ENCODE assay signal across 27 cellular contexts in genomic region chr2:3652896-3653625, GRCh38. TPM values are rescaled to one million over a fixed set of nuclear protein-coding genes. Genes with fewer than 3 reads are reported as not detected.
DNase-seq lines count a peak whose midpoint lies in the region; ATAC-seq and TF ChIP-seq lines count a peak whose summit lies in the region.
"Had no signal": no experiment of that assay in that cellular context is flagged by ENCODE, and none has a peak within 500 bp of the region (broad histone marks: within the 10 kb centered on the region; RNA-seq: fewer than 3 reads in every experiment).

No MANE protein-coding gene starts in this region.

- no TSS peak for BruUV-seq in IMR-90 (replicated peaks; lab: Mats Ljungman, UMichigan)

- in situ Hi-C loops in IMR-90 (cut with MboI; ENCODE audit: low sequenced_read_pairs), result loop anchor here (25.0 kb wide), 1 partner anchor 1791 kb away; no protein-coding TSS in a partner anchor

- H3K4me1 Mint-ChIP-seq in activated B cell treated with CpG ODN at 0.5 μM for 24 hours, result peaks cover 18% of the 10 kb centered on the region

- H3K27ac ChIP-seq in BLaER1 (peak overlapping the region; percentile 33; the same call in 1 of the 2 replicates), IMR-90 (ENCODE audit: insufficient read depth, low read length) (no peak overlapping the region), neuronal stem cell (replicated peaks; ENCODE audit: low read length) (no peak overlapping the region)
- H3K27ac ChIP-seq: HL-60, RWPE1 had no signal

- H2BK20ac ChIP-seq in IMR-90 (ENCODE audit: low read depth, low read length), result no peak overlapping the region

- H2AK5ac ChIP-seq in IMR-90 (ENCODE audit: low read depth, low read length), result peak overlapping the region; percentile 28; the same call in 1 of the 2 replicates
- H2AK5ac ChIP-seq in neuronal stem cell (ENCODE audit: low read depth, low read length), result peak overlapping the region; percentile 66

- H3K4ac ChIP-seq in IMR-90 (ENCODE audit: low read depth, low read length) (no peak overlapping the region), neuronal stem cell (ENCODE audit: low read length) (peak overlapping the region; percentile 27)

- H2BK5ac ChIP-seq in IMR-90 (ENCODE audit: low read depth, low read length, poor library complexity, severe bottlenecking) (no peak overlapping the region), neuronal stem cell (ENCODE audit: low read length) (no peak overlapping the region)

- CTCF ChIA-PET in IMR-90 (lab: Yijun Ruan, JAX) (interaction anchor here (1.4 kb wide), 1 partner anchor 24 kb away, joined by 3 read pairs; no protein-coding TSS in a partner anchor), activated B cell treated with CpG ODN at 0.5 μM for 24 hours (lab: Charles Lee) (interaction anchor here (0.7 to 6.1 kb wide), 2 partner anchors 228 to 1766 kb away, joined by 3 to 52 read pairs; no protein-coding TSS in a partner anchor)

- no peak overlapping the region for H3K18ac ChIP-seq in IMR-90 (ENCODE audit: low read depth, low read length)
- peak overlapping the region; percentile 89 for H3K18ac ChIP-seq in neuronal stem cell (ENCODE audit: low read length)

- H4K5ac ChIP-seq in IMR-90 (ENCODE audit: low read depth, low read length), result no peak overlapping the region

- no peak for TF ChIP-seq POLR2A in IMR-90 (IDR thresholded peaks at IDR 0.05; ENCODE audit: low read depth, low read length)

- H3K27ac Mint-ChIP-seq in activated B cell treated with CpG ODN at 0.5 μM for 24 hours, result no peak overlapping the region

- H3K4me2 ChIP-seq in BLaER1 (peak overlapping the region; percentile 92), IMR-90 (ENCODE audit: low read depth, low read length) (no peak overlapping the region), neuronal stem cell (ENCODE audit: insufficient read depth, low read length, poor library complexity, severe bottlenecking) (no peak overlapping the region)

- H2BK120ac ChIP-seq in IMR-90 (ENCODE audit: low read depth, low read length) (no peak overlapping the region), neuronal stem cell (ENCODE audit: low read depth, low read length) (peak overlapping the region; percentile 63)

- intact Hi-C loops in IMR-90 (cut with micrococcal nuclease) (loop anchor here (5.0 kb wide), 1 partner anchor 186 kb away; no protein-coding TSS in a partner anchor), activated B cell treated with CpG ODN at 0.5 μM for 24 hours (cut with micrococcal nuclease) (loop anchor here (5.0 kb wide), 1 partner anchor 396 kb away; no protein-coding TSS in a partner anchor)

- no peaks in the 10 kb centered on the region for H3K9me3 ChIP-seq in BLaER1
- H3K9me3 ChIP-seq in IMR-90 (ENCODE audit: control insufficient read depth, insufficient read depth, low read length), result peaks cover 3% of the 10 kb centered on the region; the same call in 1 of the 2 replicates
- peaks cover 0 to 17% of the 10 kb centered on the region in 2 donors for H3K9me3 ChIP-seq in neuronal stem cell (replicated peaks in 1 of 2; ENCODE audit: control insufficient read depth in 2 of 2, insufficient read depth in 1 of 2, low read depth in 1 of 2, low read length in 2 of 2)

- peaks cover 3% of the 10 kb centered on the region for H3K27me3 Mint-ChIP-seq in activated B cell treated with CpG ODN at 0.5 μM for 24 hours

- H2AK9ac ChIP-seq in IMR-90 (replicated peaks; ENCODE audit: low read depth, low read length, poor library complexity), result no peak overlapping the region

- no peaks in the 10 kb centered on the region for H3K27me3 ChIP-seq in BLaER1
- H3K27me3 ChIP-seq in IMR-90 (ENCODE audit: control insufficient read depth, insufficient read depth, low read length), result no peaks in the 10 kb centered on the region; the same call in 1 of the 2 replicates
- H3K27me3 ChIP-seq in neuronal stem cell (ENCODE audit: control insufficient read depth in 3 of 3, insufficient read depth in 3 of 3, low read depth in 1 of 3, low read length in 3 of 3), result peaks cover 0 to 1% (median 0%) of the 10 kb centered on the region in 3 experiments

- WGBS in IMR-90 (ENCODE audit: extremely low coverage in 2 of 2, insufficient read length in 1 of 2), 2 experiments, result 98% methylated on average over 8 of the region's 9 CpGs; no CpG with 5 or more reads in 1 of the 2 experiments
- no CpG with 5 or more reads among the region's 9 CpGs for WGBS in neuronal stem cell (ENCODE audit: extremely low coverage in 2 of 2, insufficient read length in 2 of 2, insufficient replicate concordance in 1 of 2), 2 donors

- no peak for TF ChIP-seq RAD21 in IMR-90 (IDR thresholded peaks at IDR 0.05; ENCODE audit: low read length)

- H3K14ac ChIP-seq in IMR-90 (replicated peaks; ENCODE audit: low read depth, low read length) (no peak overlapping the region), neuronal stem cell (ENCODE audit: low read length) (no peak overlapping the region)

- DNase-seq in IMR-90 (no peak), activated B cell treated with CpG ODN at 0.5 μM for 24 hours (no peak), neuronal stem cell (ENCODE audit: low spot score) (no peak), kidney tubule cell (ENCODE audit: low spot score) (no peak)
- no peak for DNase-seq in stimulated activated CD4-positive, alpha-beta T cell treated with anti-CD3 and anti-CD28 coated beads, Interleukin-4, amount 100 ng/mL, for 4 hours
- DNase-seq: C1 segment of cervical spinal cord; CD4-positive, alpha-beta memory T cell; COR-L47; EL; GDM1; Kasumi-1; NCI-H1092 treated with DMSO at 0.1 percent for 48 hours; NCI-H1436 treated with DMSO at 0.1 percent for 48 hours; NCI-H187 treated with DMSO at 0.1 percent for 48 hours; NCI-H2107; NCI-H446; NCI-H524 treated with DMSO at 0.1 percent for 48 hours; NCI-H82; NK-92 treated with Interleukin-12 subunit alpha and Interleukin-12 subunit beta, amount 100 ng/mL, for 24 hours; SHP77 treated with DMSO at 0.1 percent for 48 hours had no signal

- dilution Hi-C loops in IMR-90 (cut with HindIII; ENCODE audit: low sequenced_read_pairs, unreplicated experiment), result no loop called here

- H3K79me1 ChIP-seq in IMR-90 (ENCODE audit: low read depth in 1 of 2, low read length in 2 of 2) (no peaks in the 10 kb centered on the region), neuronal stem cell (ENCODE audit: low read depth, low read length) (no peaks in the 10 kb centered on the region)

- H4K91ac ChIP-seq in IMR-90 (ENCODE audit: insufficient read depth, low read depth, low read length) (no peak overlapping the region), neuronal stem cell (ENCODE audit: low read depth, low read length, poor library complexity) (peak overlapping the region; percentile 73)

- H4K8ac ChIP-seq in IMR-90 (ENCODE audit: low read depth in 2 of 2, low read length in 2 of 2) (no peak overlapping the region), neuronal stem cell (ENCODE audit: low read depth, low read length) (no peak overlapping the region)

- H3K56ac ChIP-seq in IMR-90 (ENCODE audit: extremely low read depth, insufficient read depth, low read length), result no peak overlapping the region

- H3K36me3 Mint-ChIP-seq in activated B cell treated with CpG ODN at 0.5 μM for 24 hours (ENCODE audit: low read depth), result no peaks in the 10 kb centered on the region

- ATAC-seq in IMR-90 (ENCODE audit: low read depth), result no peak
- no peak for ATAC-seq in activated B cell treated with CpG ODN at 0.5 μM for 24 hours (ENCODE audit: low read depth)
- no peak for ATAC-seq in HG03439 (IDR thresholded peaks at IDR 0.05; ENCODE audit: unreplicated experiment)
- ATAC-seq: Panc1 had no signal

- H3K9me3 Mint-ChIP-seq in activated B cell treated with CpG ODN at 0.5 μM for 24 hours, result no peaks in the 10 kb centered on the region
- H3K9me3 Mint-ChIP-seq: CD4-positive, alpha-beta memory T cell had no signal

- peak overlapping the region; percentile 77 for H2BK12ac ChIP-seq in neuronal stem cell (ENCODE audit: low read length)

- peak overlapping the region; percentile 19 for H3K4me3 Mint-ChIP-seq in activated B cell treated with CpG ODN at 0.5 μM for 24 hours

- H3K36me3 ChIP-seq in BLaER1 (no peaks in the 10 kb centered on the region), IMR-90 (ENCODE audit: control insufficient read depth, insufficient read depth, low read length) (no peaks in the 10 kb centered on the region), neuronal stem cell (replicated peaks in 1 of 2; ENCODE audit: control insufficient read depth in 2 of 2, insufficient read depth in 2 of 2, low read length in 2 of 2) (no peaks in the 10 kb centered on the region)

- H3K9me1 ChIP-seq in IMR-90 (ENCODE audit: insufficient read depth, low read length), result no peaks in the 10 kb centered on the region

- no peak overlapping the region for H3K23ac ChIP-seq in IMR-90 (ENCODE audit: low read depth, low read length)
- no peak overlapping the region for H3K23ac ChIP-seq in neuronal stem cell (ENCODE audit: low read depth, low read length, poor library complexity)

- peaks cover 91% of the 10 kb centered on the region for H3K4me1 ChIP-seq in BLaER1
- peaks cover 7% of the 10 kb centered on the region; the same call in 1 of the 2 replicates for H3K4me1 ChIP-seq in IMR-90 (ENCODE audit: control insufficient read depth, insufficient read depth, low read length)
- H3K4me1 ChIP-seq in neuronal stem cell (ENCODE audit: control insufficient read depth in 2 of 2, insufficient read depth in 1 of 2, low read depth in 1 of 2, low read length in 2 of 2), result peaks cover 22 to 37% of the 10 kb centered on the region in 2 donors

- H3K4me3 ChIP-seq in BLaER1 (no peak overlapping the region), IMR-90 (ENCODE audit: insufficient read depth, low read depth, low read length) (no peak overlapping the region), neuronal stem cell (ENCODE audit: low read length in 2 of 2) (no peak overlapping the region)

- POLR2A ChIA-PET in IMR-90 (lab: Charles Lee; ENCODE audit: unreplicated experiment), result no interaction called here
- POLR2A ChIA-PET in activated B cell treated with CpG ODN at 0.5 μM for 24 hours (lab: Charles Lee), result no interaction called here

- no peak overlapping the region for H3K9ac ChIP-seq in BLaER1
- no peak overlapping the region for H3K9ac ChIP-seq in IMR-90 (ENCODE audit: low read depth, low read length)
- H3K9ac ChIP-seq in neuronal stem cell (ENCODE audit: low read depth, low read length, poor library complexity), result no peak overlapping the region

- H2AFZ ChIP-seq in IMR-90 (replicated peaks; ENCODE audit: low read length, poor library complexity) (no peak overlapping the region), neuronal stem cell (ENCODE audit: low read length) (no peak overlapping the region)

- no peaks in the 10 kb centered on the region for H4K20me1 ChIP-seq in BLaER1
- no peaks in the 10 kb centered on the region for H4K20me1 ChIP-seq in IMR-90 (ENCODE audit: insufficient read depth, low read length)

- no peak overlapping the region; the same call in 2 of the 3 replicates for H2BK15ac ChIP-seq in IMR-90 (ENCODE audit: low read depth, low read length)
- H2BK15ac ChIP-seq in neuronal stem cell (ENCODE audit: low read length), result peak overlapping the region; percentile 71

- no peak for TF ChIP-seq CTCF in IMR-90 (conservative IDR thresholded peaks at IDR 0.05; ENCODE audit: low read depth, low read length)
- TF ChIP-seq CTCF in activated B cell treated with CpG ODN at 0.5 μM for 24 hours (IDR thresholded peaks at IDR 0.05), result no peak

RNA-seq across cellular contexts. Expression of gene ALLC, which starts 4.9 kb away (rescaled TPM):
- total RNA-seq in IMR-90 (2012; rRNA removed) (not detected in 2 replicates), activated B cell treated with CpG ODN at 0.5 μM for 24 hours (not detected in 2 replicates)
- not detected in 2 replicates for polyA plus RNA-seq in IMR-90 (2012; rRNA removed)
- not detected in 2 replicates for polyA plus RNA-seq in IMR-90 (2012; cell fraction: cytosol; rRNA removed)
- not detected in 2 replicates for polyA plus RNA-seq in IMR-90 (2012; cell fraction: nucleus; rRNA removed; ENCODE audit: low replicate concordance)
- polyA plus RNA-seq in neuronal stem cell (2013, experiment 1 of 2), result not detected
- 0.08 TPM for polyA plus RNA-seq in neuronal stem cell (2013, experiment 2 of 2)
- total RNA-seq: A172; CD4-positive, alpha-beta memory T cell; M059J had no signal
- polyA plus RNA-seq: CD4-positive, alpha-beta memory T cell had no signal

RNA-seq across cellular contexts. Expression of gene DCDC2C, which starts 50.3 kb away (rescaled TPM):
- total RNA-seq in IMR-90 (2012; rRNA removed) (not detected in 2 replicates), activated B cell treated with CpG ODN at 0.5 μM for 24 hours (not detected in 2 replicates)
- not detected in 2 replicates for polyA plus RNA-seq in IMR-90 (2012; rRNA removed)
- polyA plus RNA-seq in IMR-90 (2012; cell fraction: cytosol; rRNA removed), result not detected in 2 replicates
- polyA plus RNA-seq in IMR-90 (2012; cell fraction: nucleus; rRNA removed; ENCODE audit: low replicate concordance), result not detected in 2 replicates
- polyA plus RNA-seq in neuronal stem cell (2013, experiment 1 of 2), result not detected
- not detected for polyA plus RNA-seq in neuronal stem cell (2013, experiment 2 of 2)
- total RNA-seq: A172; CD4-positive, alpha-beta memory T cell; M059J had no signal
- polyA plus RNA-seq: CD4-positive, alpha-beta memory T cell had no signal

RNA-seq across cellular contexts. Expression of gene COLEC11, which starts 58.1 kb away (rescaled TPM):
- under 0.01 and 0.28 TPM in 2 replicates for total RNA-seq in IMR-90 (2012; rRNA removed)
- polyA plus RNA-seq in IMR-90 (2012; rRNA removed), result 0.24 and 0.55 TPM in 2 replicates
- polyA plus RNA-seq in IMR-90 (2012; cell fraction: cytosol; rRNA removed), result 0.34 and 0.45 TPM in 2 replicates
- 0.12 TPM in 1 of 2 replicates, not detected in the other for polyA plus RNA-seq in IMR-90 (2012; cell fraction: nucleus; rRNA removed; ENCODE audit: low replicate concordance)
- not detected in 2 replicates for total RNA-seq in activated B cell treated with CpG ODN at 0.5 μM for 24 hours
- polyA plus RNA-seq in neuronal stem cell (2013, experiment 1 of 2), result 0.82 TPM
- 0.97 TPM for polyA plus RNA-seq in neuronal stem cell (2013, experiment 2 of 2)
- total RNA-seq: CD4-positive, alpha-beta memory T cell had no signal
